ENCODE assay signal across 38 cellular contexts in genomic region chr1:26129778-26130177, GRCh38. TPM values are rescaled to one million over a fixed set of nuclear protein-coding genes. Genes with fewer than 3 reads are reported as not detected.
"Had no signal": no experiment of that assay in that cellular context is flagged by ENCODE, and none has a peak within 500 bp of the region (broad histone marks: within the 10 kb centered on the region; RNA-seq: fewer than 3 reads in every experiment).

No MANE protein-coding gene starts in this region.

- H3K27ac ChIP-seq: adrenal gland, body of pancreas, brain microvascular endothelial cell, breast epithelium, VCaP had no signal

- H3K9me3 ChIP-seq: adrenal gland, body of pancreas, breast epithelium had no signal

- H3K4me1 ChIP-seq: breast epithelium had no signal

- H3K27me3 ChIP-seq: adrenal gland, body of pancreas, brain microvascular endothelial cell, breast epithelium had no signal

- ATAC-seq: activated CD8-positive, alpha-beta T cell treated with anti-CD3 and anti-CD28 coated beads for 36 hours; activated naive CD4-positive, alpha-beta T cell treated with anti-CD3 and anti-CD28 coated beads, Interleukin-2, amount 50 U/mL, for 72 hours; activated T-cell treated with anti-CD3 and anti-CD28 coated beads, Interleukin-2, amount 50 U/mL, for 4 hours; activated T-cell treated with anti-CD3 and anti-CD28 coated beads, Interleukin-2, amount 50 U/mL, for 72 hours; activated T-helper 17 cell treated with anti-CD3 and anti-CD28 coated beads, Interleukin-2, amount 50 U/mL, for 72 hours; body of pancreas had no signal

- DNase-seq: activated B cell treated with CpG ODN at 0.5 μM for 24 hours; activated CD4-positive, alpha-beta memory T cell treated with anti-CD3 and anti-CD28 coated beads for 36 hours; activated CD4-positive, alpha-beta T cell treated with anti-CD3 and anti-CD28 coated beads for 4 hours; activated CD4-positive, alpha-beta T cell treated with anti-CD3 and anti-CD28 coated beads, Interleukin-2, amount 10 ng/mL, durations not matched to agents 24 days and 14 days; activated CD4-positive, alpha-beta T cell treated with anti-CD3 and anti-CD28 coated beads, Interleukin-2, amount 50 U/mL, for 1 hour; activated CD4-positive, alpha-beta T cell treated with anti-CD3 and anti-CD28 coated beads, Interleukin-2, amount 50 U/mL, for 4 hours; activated CD4-positive, CD25-positive, alpha-beta regulatory T cell treated with anti-CD3 and anti-CD28 coated beads, Interleukin-2, amount 50 U/mL, for 72 hours; activated CD8-positive, alpha-beta memory T cell treated with anti-CD3 and anti-CD28 coated beads, Interleukin-2, amount 50 U/mL, for 4 hours; activated CD8-positive, alpha-beta T cell treated with anti-CD3 and anti-CD28 coated beads for 36 hours; activated effector memory CD4-positive, alpha-beta T cell treated with anti-CD3 and anti-CD28 coated beads, Interleukin-2, amount 50 U/mL, for 16 hours; activated gamma-delta T cell treated with Interleukin-2 at 50 U/mL for 16 hours; activated naive CD4-positive, alpha-beta T cell; activated naive CD4-positive, alpha-beta T cell treated with anti-CD3 and anti-CD28 coated beads for 36 hours; activated naive CD4-positive, alpha-beta T cell treated with anti-CD3 and anti-CD28 coated beads, Interleukin-2, amount 50 U/mL, for 16 hours; activated naive CD8-positive, alpha-beta T cell treated with anti-CD3 and anti-CD28 coated beads for 36 hours; activated T-cell treated with anti-CD3 and anti-CD28 coated beads for 4 hours; activated T-cell treated with anti-CD3 and anti-CD28 coated beads, Interleukin-2, amount 50 U/mL, for 1 hour; activated T-cell treated with anti-CD3 and anti-CD28 coated beads, Interleukin-2, amount 50 U/mL, for 4 hours; activated T-cell treated with anti-CD3 and anti-CD28 coated beads, Interleukin-2, amount 50 U/mL, for 72 hours; adrenal gland; amniotic stem cell; aorta; body of pancreas; brain microvascular endothelial cell; central memory CD4-positive, alpha-beta T cell; T-helper 1 cell; T-helper 2 cell; T-helper 9 cell had no signal

- FAIRE-seq: TTC549 had no signal

- H3K4me3 ChIP-seq: adrenal gland, body of pancreas, breast epithelium had no signal

- H3K36me3 ChIP-seq: adrenal gland, brain microvascular endothelial cell, breast epithelium had no signal

RNA-seq across cellular contexts. Expression of gene FAM110D, which starts 29.1 kb away (rescaled TPM):
- total RNA-seq: activated B cell treated with CpG ODN at 0.5 μM for 24 hours; activated CD4-positive, alpha-beta memory T cell treated with anti-CD3 and anti-CD28 coated beads for 36 hours; activated CD8-positive, alpha-beta memory T cell treated with anti-CD3 and anti-CD28 coated beads for 36 hours; activated CD8-positive, alpha-beta T cell treated with anti-CD3 and anti-CD28 coated beads for 36 hours; activated naive CD4-positive, alpha-beta T cell treated with anti-CD3 and anti-CD28 coated beads, Interleukin-2, amount 50 U/mL, for 72 hours; activated naive CD8-positive, alpha-beta T cell treated with anti-CD3 and anti-CD28 coated beads for 36 hours; activated T-cell treated with anti-CD3 and anti-CD28 coated beads, Interleukin-2, amount 50 U/mL, for 4 hours; activated T-cell treated with anti-CD3 and anti-CD28 coated beads, Interleukin-2, amount 50 U/mL, for 72 hours; activated T-helper 1 cell treated with anti-CD3 and anti-CD28 coated beads, Interleukin-12 subunit alpha, Interleukin-12 subunit beta, Interleukin-2, Interleukin-4 antibody, amounts not matched to agents 30 ng/mL and 10 ng/mL and 1 ng/mL, durations not matched to agents 14 hours and 24 hours and 36 hours; activated T-helper 17 cell treated with anti-CD3 and anti-CD28 coated beads, Interleukin-2, amount 50 U/mL, for 72 hours had no signal

RNA-seq across cellular contexts. Expression of gene C1orf232, which starts 39.0 kb away (rescaled TPM):
- total RNA-seq: activated B cell treated with CpG ODN at 0.5 μM for 24 hours; activated CD4-positive, alpha-beta memory T cell treated with anti-CD3 and anti-CD28 coated beads for 36 hours; activated CD4-positive, alpha-beta T cell treated with anti-CD3 and anti-CD28 coated beads, Interleukin-2, amount 10 ng/mL, durations not matched to agents 24 days and 14 days; activated CD8-positive, alpha-beta memory T cell treated with anti-CD3 and anti-CD28 coated beads for 36 hours; activated CD8-positive, alpha-beta T cell treated with anti-CD3 and anti-CD28 coated beads for 36 hours; activated naive CD4-positive, alpha-beta T cell treated with anti-CD3 and anti-CD28 coated beads for 36 hours; activated naive CD4-positive, alpha-beta T cell treated with anti-CD3 and anti-CD28 coated beads, Interleukin-2, amount 50 U/mL, for 72 hours; activated naive CD8-positive, alpha-beta T cell treated with anti-CD3 and anti-CD28 coated beads for 36 hours; activated T-cell treated with anti-CD3 and anti-CD28 coated beads, Interleukin-2, amount 50 U/mL, for 4 hours; activated T-cell treated with anti-CD3 and anti-CD28 coated beads, Interleukin-2, amount 50 U/mL, for 72 hours; activated T-helper 1 cell treated with anti-CD3 and anti-CD28 coated beads, Interleukin-12 subunit alpha, Interleukin-12 subunit beta, Interleukin-2, Interleukin-4 antibody, amounts not matched to agents 30 ng/mL and 10 ng/mL and 1 ng/mL, durations not matched to agents 14 hours and 24 hours and 36 hours; activated T-helper 17 cell treated with anti-CD3 and anti-CD28 coated beads, Interleukin-2, amount 50 U/mL, for 72 hours; adrenal gland; aorta; astrocyte; body of pancreas; breast epithelium; cardiac septum; cerebellum had no signal
- polyA plus RNA-seq: adrenal gland, aorta had no signal

RNA-seq across cellular contexts. Expression of gene ZNF593OS, which starts 41.9 kb away (rescaled TPM):
- total RNA-seq: activated B cell treated with CpG ODN at 0.5 μM for 24 hours; activated CD4-positive, alpha-beta memory T cell treated with anti-CD3 and anti-CD28 coated beads for 36 hours; activated CD4-positive, alpha-beta T cell treated with anti-CD3 and anti-CD28 coated beads, Interleukin-2, amount 10 ng/mL, durations not matched to agents 24 days and 14 days; activated CD8-positive, alpha-beta memory T cell treated with anti-CD3 and anti-CD28 coated beads for 36 hours; activated CD8-positive, alpha-beta T cell treated with anti-CD3 and anti-CD28 coated beads for 36 hours; activated naive CD4-positive, alpha-beta T cell treated with anti-CD3 and anti-CD28 coated beads for 36 hours; activated naive CD4-positive, alpha-beta T cell treated with anti-CD3 and anti-CD28 coated beads, Interleukin-2, amount 50 U/mL, for 72 hours; activated naive CD8-positive, alpha-beta T cell treated with anti-CD3 and anti-CD28 coated beads for 36 hours; activated T-cell treated with anti-CD3 and anti-CD28 coated beads, Interleukin-2, amount 50 U/mL, for 4 hours; activated T-cell treated with anti-CD3 and anti-CD28 coated beads, Interleukin-2, amount 50 U/mL, for 72 hours; activated T-helper 1 cell treated with anti-CD3 and anti-CD28 coated beads, Interleukin-12 subunit alpha, Interleukin-12 subunit beta, Interleukin-2, Interleukin-4 antibody, amounts not matched to agents 30 ng/mL and 10 ng/mL and 1 ng/mL, durations not matched to agents 14 hours and 24 hours and 36 hours; activated T-helper 17 cell treated with anti-CD3 and anti-CD28 coated beads, Interleukin-2, amount 50 U/mL, for 72 hours; aorta; astrocyte; body of pancreas; breast epithelium; cardiac septum had no signal
